Comparison of ENCODE assay signal across 25 cellular contexts in the genomic region with DNA sequence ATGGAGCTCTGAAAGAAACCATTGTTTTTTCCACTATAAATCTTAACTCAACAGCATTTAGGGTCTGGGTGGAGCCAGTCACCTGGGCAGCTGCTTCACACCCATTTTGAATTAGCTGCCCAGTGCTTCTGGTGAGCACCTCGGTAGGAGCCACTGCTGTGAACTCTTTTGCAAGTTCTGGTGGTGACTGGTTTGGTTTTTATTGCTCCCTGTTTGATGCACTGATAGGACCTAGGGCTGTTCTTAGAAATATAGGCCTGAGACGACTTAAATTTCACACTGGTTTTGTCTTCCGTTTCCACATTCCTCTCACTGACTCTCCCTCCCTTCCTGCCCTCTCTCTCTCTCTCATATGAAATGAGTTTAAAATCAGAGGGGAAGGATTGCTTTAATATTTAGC.
DNase-seq lines count a peak whose midpoint lies in the region; ATAC-seq, FAIRE-seq and TF ChIP-seq lines count a peak whose summit lies in the region.
"Had no signal": no experiment of that assay in that cellular context is flagged by ENCODE, and none has a peak within 500 bp of the region (broad histone marks: within the 10 kb centered on the region; RNA-seq: fewer than 3 reads in every experiment).

No MANE protein-coding gene starts in this region.

- H3K9me2 ChIP-seq in MM.1S (replicated peaks; ENCODE audit: insufficient read depth, low read length), result no peaks in the 10 kb centered on the region

- peak overlapping the region; percentile 55 for H3K4me3 Mint-ChIP-seq in central memory CD8-positive, alpha-beta T cell
- H3K4me3 Mint-ChIP-seq in nephron progenitor cell, result peak overlapping the region; percentile 5
- H3K4me3 Mint-ChIP-seq: activated naive CD8-positive, alpha-beta T cell treated with anti-CD3 and anti-CD28 coated beads, Interleukin-2, amount 50 U/mL, for 24 hours; activated T-helper 17 cell treated with anti-CD3 and anti-CD28 coated beads, Interleukin-2, amount 50 U/mL, for 72 hours; endodermal cell had no signal

- peak overlapping the region; percentile 43; the same call in 1 of the 2 replicates for H3K4me3 ChIP-seq in MM.1S (ENCODE audit: low read length)
- H3K4me3 ChIP-seq: esophagus squamous epithelium, gastroesophageal sphincter, lower lobe of right lung had no signal

- H3K36me3 Mint-ChIP-seq in central memory CD8-positive, alpha-beta T cell (ENCODE audit: insufficient read depth), result peaks cover 1% of the 10 kb centered on the region
- H3K36me3 Mint-ChIP-seq in nephron progenitor cell (ENCODE audit: low read depth), result no peaks in the 10 kb centered on the region

- H3K27ac Mint-ChIP-seq in central memory CD8-positive, alpha-beta T cell (ENCODE audit: low read depth), result peak overlapping the region; percentile 86
- H3K27ac Mint-ChIP-seq in nephron progenitor cell, result peak overlapping the region; percentile 58
- H3K27ac Mint-ChIP-seq: activated naive CD8-positive, alpha-beta T cell treated with anti-CD3 and anti-CD28 coated beads, Interleukin-2, amount 50 U/mL, for 24 hours; activated T-helper 17 cell treated with anti-CD3 and anti-CD28 coated beads, Interleukin-2, amount 50 U/mL, for 72 hours; endodermal cell had no signal

- H2AFZ ChIP-seq in MM.1S (ENCODE audit: low read length), result no peak overlapping the region

- H3K4me1 Mint-ChIP-seq in central memory CD8-positive, alpha-beta T cell, result peaks cover 30% of the 10 kb centered on the region
- H3K4me1 Mint-ChIP-seq in nephron progenitor cell, result peaks cover 65% of the 10 kb centered on the region

- no peaks in the 10 kb centered on the region for H3K79me2 ChIP-seq in MM.1S (ENCODE audit: low read length)

- no peaks in the 10 kb centered on the region for H3K27me3 Mint-ChIP-seq in central memory CD8-positive, alpha-beta T cell
- H3K27me3 Mint-ChIP-seq in nephron progenitor cell (ENCODE audit: low read depth, poor library complexity), result no peaks in the 10 kb centered on the region
- H3K27me3 Mint-ChIP-seq: activated naive CD8-positive, alpha-beta T cell treated with anti-CD3 and anti-CD28 coated beads, Interleukin-2, amount 50 U/mL, for 24 hours; activated T-helper 17 cell treated with anti-CD3 and anti-CD28 coated beads, Interleukin-2, amount 50 U/mL, for 72 hours had no signal

- H3K4me1 ChIP-seq in MM.1S (ENCODE audit: low read length), result peaks cover 23% of the 10 kb centered on the region
- H3K4me1 ChIP-seq: Caco-2, esophagus squamous epithelium, gastroesophageal sphincter, lower lobe of right lung had no signal

- peak overlapping the region; percentile 49; the same call in 1 of the 2 replicates for H3K27ac ChIP-seq in MM.1S (ENCODE audit: low read length)
- H3K27ac ChIP-seq: esophagus squamous epithelium, gastroesophageal sphincter, lower lobe of right lung had no signal

- TF ChIP-seq CTCF in MM.1S (IDR thresholded peaks at IDR 0.05; ENCODE audit: low read length), result no peak
- no peak for TF ChIP-seq CTCF in nephron progenitor cell (IDR thresholded peaks at IDR 0.05)
- TF ChIP-seq CTCF in D721Med (IDR thresholded peaks at IDR 0.05; ENCODE audit: insufficient read depth, missing control alignments), result no peak

- no peak for FAIRE-seq in D721Med (lab: Jason Lieb, UNC)
- FAIRE-seq: GM19239, keratinocyte, TTC549 had no signal

- ATAC-seq in central memory CD8-positive, alpha-beta T cell (replicated peaks; ENCODE audit: extremely low read depth, poor library complexity, severe bottlenecking), result peak; percentile 73
- ATAC-seq in HG03025 (IDR thresholded peaks at IDR 0.05; ENCODE audit: low FRiP score, unreplicated experiment), result no peak
- ATAC-seq: activated naive CD8-positive, alpha-beta T cell treated with anti-CD3 and anti-CD28 coated beads, Interleukin-2, amount 50 U/mL, for 24 hours; activated T-helper 17 cell treated with anti-CD3 and anti-CD28 coated beads, Interleukin-2, amount 50 U/mL, for 72 hours; gastroesophageal sphincter; lower lobe of right lung; Right ventricle myocardium inferior had no signal

- H3K36me3 ChIP-seq in MM.1S (replicated peaks; ENCODE audit: insufficient read depth, low read length), result no peaks in the 10 kb centered on the region
- H3K36me3 ChIP-seq: esophagus squamous epithelium, gastroesophageal sphincter, lower lobe of right lung had no signal

- no peaks in the 10 kb centered on the region for H3K27me3 ChIP-seq in MM.1S (replicated peaks; ENCODE audit: insufficient read depth, low read length)
- H3K27me3 ChIP-seq: esophagus squamous epithelium, gastroesophageal sphincter had no signal

- H4K20me1 ChIP-seq in MM.1S (ENCODE audit: insufficient read depth, low read length), result no peaks in the 10 kb centered on the region

- DNase-seq in NCI-H146 (lab: John Stamatoyannopoulos, UW), result peak; percentile 21
- no peak for DNase-seq in NCI-H146 treated with DMSO at 0.1 percent for 48 hours (lab: John Stamatoyannopoulos, UW; ENCODE audit: unreplicated experiment)
- no peak for DNase-seq in MM.1S
- no peak for DNase-seq in central memory CD8-positive, alpha-beta T cell (ENCODE audit: low spot score in 2 of 2)
- DNase-seq in nephron progenitor cell, result no peak
- no peak for DNase-seq in NCI-H187 (lab: John Stamatoyannopoulos, UW)
- DNase-seq in D721Med (ENCODE audit: insufficient read length, low spot score), result no peak
- DNase-seq: 8988T; activated naive CD8-positive, alpha-beta T cell treated with anti-CD3 and anti-CD28 coated beads, Interleukin-2, amount 50 U/mL, for 24 hours; Caco-2; endodermal cell; esophagus squamous epithelium; Karpas-422; lower lobe of right lung; NCI-H1105; retina; stimulated activated CD4-positive, alpha-beta T cell treated with anti-CD3 and anti-CD28 coated beads, Interleukin-12 subunit alpha, Interleukin-12 subunit beta, amount 100 ng/mL, for 4 hours; trophoblast cell had no signal

- no peaks in the 10 kb centered on the region for H3K9me3 ChIP-seq in MM.1S (replicated peaks; ENCODE audit: insufficient read depth, low read length)
- H3K9me3 ChIP-seq: Caco-2, esophagus squamous epithelium, gastroesophageal sphincter, lower lobe of right lung had no signal

- peak overlapping the region; percentile 27; the same call in 1 of the 2 replicates for H3K9ac ChIP-seq in MM.1S (ENCODE audit: low read length)

- H3K9me3 Mint-ChIP-seq in central memory CD8-positive, alpha-beta T cell, result no peaks in the 10 kb centered on the region
- H3K9me3 Mint-ChIP-seq in nephron progenitor cell, result no peaks in the 10 kb centered on the region
- H3K9me3 Mint-ChIP-seq: activated naive CD8-positive, alpha-beta T cell treated with anti-CD3 and anti-CD28 coated beads, Interleukin-2, amount 50 U/mL, for 24 hours; activated T-helper 17 cell treated with anti-CD3 and anti-CD28 coated beads, Interleukin-2, amount 50 U/mL, for 72 hours had no signal

- H3K4me2 ChIP-seq in MM.1S (ENCODE audit: low read depth, low read length), result peak overlapping the region; percentile 81; the same call in 1 of the 2 replicates

- H3F3A ChIP-seq in MM.1S (ENCODE audit: insufficient read depth, low read length), result peaks cover 17% of the 10 kb centered on the region
